ENCODE assay signal across 14 cellular contexts in genomic region chr11:77397631-77398030, GRCh38.
DNase-seq lines count a peak whose midpoint lies in the region; ATAC-seq, FAIRE-seq and TF ChIP-seq lines count a peak whose summit lies in the region.
"Had no signal": no experiment of that assay in that cellular context is flagged by ENCODE, and none has a peak within 500 bp of the region (broad histone marks: within the 10 kb centered on the region; RNA-seq: fewer than 3 reads in every experiment).

No MANE protein-coding gene starts in this region.

- no TSS peak for BruUV-seq in MCF 10A (replicated peaks; lab: Mats Ljungman, UMichigan)

- DNase-seq in G401 (ENCODE audit: low spot score) (peak; percentile 37), GM19239 (ENCODE audit: insufficient read length, low spot score) (no peak), left colon (no peak), psoas muscle (no peak), SW480 (ENCODE audit: low spot score) (no peak), MCF 10A (ENCODE audit: unreplicated experiment) (no peak)
- no peak for DNase-seq in activated CD4-positive, CD25-positive, alpha-beta regulatory T cell (lab: John Stamatoyannopoulos, UW)
- no peak for DNase-seq in stimulated activated naive CD4-positive, alpha-beta T cell treated with Interleukin-2 at 50 U/mL for 16 hours (lab: John Stamatoyannopoulos, UW)
- DNase-seq: ACHN; CD4-positive, CD25-positive, alpha-beta regulatory T cell; DMS53; GOT3; H9 had no signal

- intact Hi-C loops in left colon (cut with DNase I, micrococcal nuclease) (no loop called here), psoas muscle (cut with DNase I) (no loop called here), MCF 10A (cut with micrococcal nuclease) (no loop called here)

- no peaks in the 10 kb centered on the region for H3K9me3 ChIP-seq in psoas muscle

- H3K4me3 Mint-ChIP-seq in MCF 10A (ENCODE audit: unreplicated experiment): no peak overlapping the region
- H3K4me3 Mint-ChIP-seq: CD4-positive, CD25-positive, alpha-beta regulatory T cell; H9 had no signal

- in situ Hi-C loops in G401 (cut with HindIII; ENCODE audit: low sequenced_read_pairs): no loop called here

- TF ChIP-seq CTCF in psoas muscle (IDR thresholded peaks at IDR 0.05) (no peak), MCF 10A (IDR thresholded peaks at IDR 0.05; ENCODE audit: unreplicated experiment) (no peak)

- no peaks in the 10 kb centered on the region for H3K27me3 ChIP-seq in psoas muscle (ENCODE audit: insufficient read depth in 3 of 3, low read length in 2 of 3)
- H3K27me3 ChIP-seq: BLaER1 treated with 17β-estradiol and CSF1 and Interleukin-3, amounts not matched to agents 10 nM and 100 nM had no signal

- CTCF ChIA-PET in MCF 10A (lab: Yijun Ruan, JAX): no interaction called here

- ATAC-seq in left colon (peak; percentile 58), psoas muscle (no peak)

- peak; percentile 39 for FAIRE-seq in GM19239 (lab: Jason Lieb, UNC)

- WGBS in psoas muscle, 3 donors: 19 to 24% (median 22%) methylated on average over 1 of the region's 1 CpG

- peaks cover 21% of the 10 kb centered on the region for H3K4me1 Mint-ChIP-seq in MCF 10A (ENCODE audit: insufficient read depth, unreplicated experiment)

- H3K36me3 ChIP-seq in psoas muscle (ENCODE audit: insufficient read depth in 1 of 2, low read depth in 1 of 2): no peaks in the 10 kb centered on the region

- no peaks in the 10 kb centered on the region for H3K9me3 Mint-ChIP-seq in MCF 10A (ENCODE audit: unreplicated experiment)
- H3K9me3 Mint-ChIP-seq: CD4-positive, CD25-positive, alpha-beta regulatory T cell; H9 had no signal

- POLR2A ChIA-PET in MCF 10A (lab: Yijun Ruan, JAX): no interaction called here

- H3K4me1 ChIP-seq in psoas muscle: peaks cover 73% of the 10 kb centered on the region

- no peaks in the 10 kb centered on the region for H3K36me3 Mint-ChIP-seq in MCF 10A (ENCODE audit: insufficient read depth, unreplicated experiment)

- no peak overlapping the region for H3K27ac Mint-ChIP-seq in MCF 10A (ENCODE audit: low read depth, unreplicated experiment)
- H3K27ac Mint-ChIP-seq: CD4-positive, CD25-positive, alpha-beta regulatory T cell; H9 had no signal

- peak overlapping the region; percentile 69 for H3K27ac ChIP-seq in psoas muscle
- H3K27ac ChIP-seq: BLaER1 treated with 17β-estradiol and CSF1 and Interleukin-3, amounts not matched to agents 10 nM and 100 nM had no signal

- no peaks in the 10 kb centered on the region for H3K27me3 Mint-ChIP-seq in MCF 10A (ENCODE audit: insufficient read depth, unreplicated experiment)
- H3K27me3 Mint-ChIP-seq: CD4-positive, CD25-positive, alpha-beta regulatory T cell had no signal

- no peak overlapping the region for H3K4me3 ChIP-seq in psoas muscle
- H3K4me3 ChIP-seq: BLaER1 treated with 17β-estradiol and CSF1 and Interleukin-3, amounts not matched to agents 10 nM and 100 nM had no signal
